ENCODE assay signal across 8 cellular contexts in genomic region chr20:8132015-8132631, GRCh38.
DNase-seq lines count a peak whose midpoint lies in the region; ATAC-seq, FAIRE-seq and TF ChIP-seq lines count a peak whose summit lies in the region.

Gene PLCB1 (plus strand): TSS chr20:8132266. CDS start chr20:8132652, 386 bp downstream.

- peak; percentile 59 for DNase-seq in NCI-H1417 treated with DMSO at 0.1 percent for 48 hours (lab: John Stamatoyannopoulos, UW)
- DNase-seq in T-helper 9 cell = peak; percentile 78
- peak; percentile 60 for DNase-seq in astrocyte of the cerebellum (ENCODE audit: low read depth)
- peak; percentile 92 for DNase-seq in hepatic stellate cell (ENCODE audit: low spot score)
- DNase-seq in putamen (ENCODE audit: low spot score) = peak; percentile 84
- peak; percentile 93 for DNase-seq in urothelium cell line (ENCODE audit: low spot score)

- TF ChIP-seq CTCF in astrocyte of the cerebellum (IDR thresholded peaks at IDR 0.05; ENCODE audit: low read depth, low read length, missing control alignments) = peak; percentile 87

- ATAC-seq in HG02623 (IDR thresholded peaks at IDR 0.05; ENCODE audit: unreplicated experiment) = peak; percentile 74

- no peak for FAIRE-seq in urothelium cell line (lab: Jason Lieb, UNC)

- H3K4me3 ChIP-seq in GM08714 (ENCODE audit: low read length) = peak within 1 kb of the TSS; percentile 65; the same call in 1 of the 2 replicates
- H3K4me3 ChIP-seq in astrocyte of the cerebellum (ENCODE audit: low read depth, low read length) = peak within 1 kb of the TSS; percentile 49

- in situ Hi-C loops in astrocyte of the cerebellum (cut with HindIII; ENCODE audit: low sequenced_read_pairs) = loop anchor here (10.0 kb wide), 1 partner anchor 263 kb away; no protein-coding TSS in a partner anchor

Comparison
In these comparisons a context has a peak if more than half of its experiments do, and no peak if none do; other contexts are left out.
1. Peak in every context shown above with its lines: DNase-seq, ATAC-seq and H3K4me3 ChIP-seq.